Comparison of ENCODE assay signal across 1 cellular context in genomic region chr5:127030259-127031146, GRCh38.
TF ChIP-seq lines count a peak whose summit lies in the region.

TSS of gene MARCHF3 (minus strand) at chr5:127030558. CDS start at chr5:126918171, 112,387 bp downstream.

TF ChIP-seq in HepG2, 621 proteins besides CTCF, POLR2A, EP300 and RAD21 (continued from another document and continues in another):
- TF ChIP-seq ZBTB25 (CRISPR knock-in tag; IDR thresholded peaks at IDR 0.05) (no peak), ZIK1 (CRISPR knock-in tag; IDR thresholded peaks at IDR 0.05; ENCODE audit: borderline replicate concordance, low read depth) (peak; percentile 86; the same call in 1 of the 2 replicates), ZNF143 (CRISPR knock-in tag; IDR thresholded peaks at IDR 0.05) (no peak), CAMTA2 (CRISPR knock-in tag; IDR thresholded peaks at IDR 0.05; ENCODE audit: borderline replicate concordance) (no peak), HIVEP1 (CRISPR knock-in tag; IDR thresholded peaks at IDR 0.05) (no peak; the same call in 1 of the 2 replicates), ZNF674 (CRISPR knock-in tag; IDR thresholded peaks at IDR 0.05; ENCODE audit: low read depth) (peak; percentile 90), PCBP2 (optimal IDR thresholded peaks at IDR 0.05; ENCODE audit: low read depth, low read length, poor library complexity, severe bottlenecking) (no peak), ZNF160 (CRISPR knock-in tag; IDR thresholded peaks at IDR 0.05) (no peak), ZNF556 (CRISPR knock-in tag; IDR thresholded peaks at IDR 0.05; ENCODE audit: borderline replicate concordance) (no peak), NFRKB (IDR thresholded peaks at IDR 0.05) (no peak), ZNF687 (CRISPR knock-in tag; IDR thresholded peaks at IDR 0.05) (peak; percentile 83), TRIM24 (CRISPR knock-in tag; IDR thresholded peaks at IDR 0.05) (no peak), ZEB1 (IDR thresholded peaks at IDR 0.05; ENCODE audit: insufficient replicate concordance, low read depth) (no peak), ZNF234 (CRISPR knock-in tag; conservative IDR thresholded peaks at IDR 0.05) (no peak), NKX3-1 (CRISPR knock-in tag; IDR thresholded peaks at IDR 0.05) (peak; percentile 88), ELK4 (CRISPR knock-in tag; IDR thresholded peaks at IDR 0.05; ENCODE audit: borderline replicate concordance) (no peak), ZNF737 (CRISPR knock-in tag; IDR thresholded peaks at IDR 0.05; ENCODE audit: borderline replicate concordance) (no peak), ZNF430 (CRISPR knock-in tag; IDR thresholded peaks at IDR 0.05) (no peak), ZNF530 (CRISPR knock-in tag; IDR thresholded peaks at IDR 0.05; ENCODE audit: low read depth) (no peak), SIX1 (CRISPR knock-in tag; IDR thresholded peaks at IDR 0.05; ENCODE audit: borderline replicate concordance) (no peak), PAX8 (CRISPR knock-in tag; IDR thresholded peaks at IDR 0.05; ENCODE audit: borderline replicate concordance) (peak; percentile 90), ATRX (CRISPR knock-in tag; IDR thresholded peaks at IDR 0.05; ENCODE audit: borderline replicate concordance) (no peak), ZNF816 (CRISPR knock-in tag; IDR thresholded peaks at IDR 0.05; ENCODE audit: borderline replicate concordance) (peak; percentile 73; the same call in 1 of the 2 replicates), ZBTB10 (CRISPR knock-in tag; IDR thresholded peaks at IDR 0.05; ENCODE audit: borderline replicate concordance) (no peak), ZC3H4 (CRISPR knock-in tag; IDR thresholded peaks at IDR 0.05; ENCODE audit: borderline replicate concordance) (no peak), ARNTL (CRISPR knock-in tag; IDR thresholded peaks at IDR 0.05) (0 out of 2 replicates have a peak, but pooled peaks have one; percentile 46), KLF16 (CRISPR knock-in tag; IDR thresholded peaks at IDR 0.05) (peak in 1 of 2 experiments; percentile 78; a peak in 1 of 4 replicates), EED (CRISPR knock-in tag; IDR thresholded peaks at IDR 0.05) (peak; percentile 56; the same call in 1 of the 2 replicates), ATAD3A (CRISPR knock-in tag; IDR thresholded peaks at IDR 0.05) (no peak), PHF8 (CRISPR knock-in tag; IDR thresholded peaks at IDR 0.05) (peak; percentile 86), ZNF138 (CRISPR knock-in tag; IDR thresholded peaks at IDR 0.05; ENCODE audit: low read depth) (no peak), HOXD1 (CRISPR knock-in tag; IDR thresholded peaks at IDR 0.05) (peak; percentile 34; the same call in 1 of the 2 replicates), CSRNP1 (CRISPR knock-in tag; IDR thresholded peaks at IDR 0.05) (0 out of 2 replicates have a peak, but pooled peaks have one; percentile 44), ZFP36 (IDR thresholded peaks at IDR 0.05; ENCODE audit: borderline replicate concordance, low read depth, low read length, partially characterized antibody) (no peak), ZNF224 (CRISPR knock-in tag; IDR thresholded peaks at IDR 0.05) (peak; percentile 94; the same call in 1 of the 2 replicates), ZBTB8A (CRISPR knock-in tag; IDR thresholded peaks at IDR 0.05; ENCODE audit: borderline replicate concordance, low read depth) (0 out of 2 replicates have a peak, but pooled peaks have one; percentile 55), ZSCAN29 (CRISPR knock-in tag; conservative IDR thresholded peaks at IDR 0.05) (no peak)
- TF ChIP-seq, protein P1, sequence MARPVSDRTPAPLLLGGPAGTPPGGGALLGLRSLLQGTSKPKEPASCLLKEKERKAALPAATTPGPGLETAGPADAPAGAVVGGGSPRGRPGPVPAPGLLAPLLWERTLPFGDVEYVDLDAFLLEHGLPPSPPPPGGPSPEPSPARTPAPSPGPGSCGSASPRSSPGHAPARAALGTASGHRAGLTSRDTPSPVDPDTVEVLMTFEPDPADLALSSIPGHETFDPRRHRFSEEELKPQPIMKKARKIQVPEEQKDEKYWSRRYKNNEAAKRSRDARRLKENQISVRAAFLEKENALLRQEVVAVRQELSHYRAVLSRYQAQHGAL (CRISPR knock-in tag; IDR thresholded peaks at IDR 0.05; ENCODE audit: not compliant biosample characterization), result peak; percentile 44
- TF ChIP-seq, protein P2, sequence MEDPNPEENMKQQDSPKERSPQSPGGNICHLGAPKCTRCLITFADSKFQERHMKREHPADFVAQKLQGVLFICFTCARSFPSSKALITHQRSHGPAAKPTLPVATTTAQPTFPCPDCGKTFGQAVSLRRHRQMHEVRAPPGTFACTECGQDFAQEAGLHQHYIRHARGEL (CRISPR knock-in tag; IDR thresholded peaks at IDR 0.05), result no peak
- TF ChIP-seq, protein P3, sequence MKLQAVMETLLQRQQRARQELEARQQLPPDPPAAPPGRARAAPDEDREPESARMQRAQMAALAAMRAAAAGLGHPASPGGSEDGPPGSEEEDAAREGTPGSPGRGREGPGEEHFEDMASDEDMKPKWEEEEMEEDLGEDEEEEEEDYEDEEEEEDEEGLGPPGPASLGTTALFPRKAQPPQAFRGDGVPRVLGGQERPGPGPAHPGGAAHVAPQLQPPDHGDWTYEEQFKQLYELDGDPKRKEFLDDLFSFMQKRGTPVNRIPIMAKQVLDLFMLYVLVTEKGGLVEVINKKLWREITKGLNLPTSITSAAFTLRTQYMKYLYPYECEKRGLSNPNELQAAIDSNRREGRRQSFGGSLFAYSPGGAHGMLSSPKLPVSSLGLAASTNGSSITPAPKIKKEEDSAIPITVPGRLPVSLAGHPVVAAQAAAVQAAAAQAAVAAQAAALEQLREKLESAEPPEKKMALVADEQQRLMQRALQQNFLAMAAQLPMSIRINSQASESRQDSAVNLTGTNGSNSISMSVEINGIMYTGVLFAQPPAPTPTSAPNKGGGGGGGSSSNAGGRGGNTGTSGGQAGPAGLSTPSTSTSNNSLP (IDR thresholded peaks at IDR 0.05; ENCODE audit: low read depth, low read length), result no peak
